Comparison of ENCODE assay signal across 1 cellular context in the genomic region with DNA sequence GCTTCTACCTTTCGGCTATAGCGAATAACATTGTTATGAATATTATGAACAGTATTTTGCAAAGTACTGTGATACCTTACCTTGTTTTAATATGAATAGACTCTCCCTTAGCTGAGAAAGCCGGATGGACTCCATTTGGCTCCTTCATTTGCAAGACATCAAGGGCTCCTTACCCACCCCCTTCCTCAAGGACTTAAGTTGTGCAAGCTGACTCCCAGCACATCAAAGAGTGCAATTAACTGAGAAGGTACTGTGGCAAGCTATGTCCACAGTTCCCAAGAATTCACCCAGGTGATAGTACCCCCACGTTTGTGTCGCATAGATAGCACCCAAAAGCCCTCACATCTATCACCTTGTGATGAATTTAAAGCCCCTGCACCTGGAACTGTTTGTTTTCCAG.
TF ChIP-seq lines count a peak whose summit lies in the region.

No MANE protein-coding gene starts in this region.

TF ChIP-seq in H1, 55 proteins besides CTCF, POLR2A, EP300 and RAD21:
- TF ChIP-seq CEBPB (IDR thresholded peaks at IDR 0.05; ENCODE audit: low read depth, low read length) (peak; percentile 80), TEAD4 (IDR thresholded peaks at IDR 0.05; ENCODE audit: low read depth, low read length) (no peak)
